Comparison of ENCODE assay signal across 8 cellular contexts in genomic region chr3:49689046-49689886, GRCh38. TPM values are rescaled to one million over a fixed set of nuclear protein-coding genes. Genes with fewer than 3 reads are reported as not detected.
A peak's percentile ranks its signal among the peaks of the same experiment; 100 is the strongest.
DNase-seq lines count a peak whose midpoint lies in the region; ATAC-seq and TF ChIP-seq lines count a peak whose summit lies in the region.

MST1 (minus strand) TSS chr3:49689474; CDS start chr3:49688691, 783 bp downstream.
RNF123 (plus strand) TSS chr3:49689557; CDS start chr3:49691166, 1,609 bp downstream.

- peaks cover 2 to 3% of the 10 kb centered on the region in 2 donors for H3K27me3 Mint-ChIP-seq in CD4-positive, alpha-beta memory T cell

- peak within 1 kb of the TSS; percentile 91 to 98 for H3K4me3 ChIP-seq in CD4-positive, alpha-beta memory T cell (ENCODE audit: low read length in 2 of 2)
- H3K4me3 ChIP-seq in LNCaP clone FGC (ENCODE audit: low read depth, low read length) (peak within 1 kb of the TSS; percentile 92), neuron (ENCODE audit: low read length) (peak within 1 kb of the TSS; percentile 79)

- H3K36me3 Mint-ChIP-seq in CD4-positive, alpha-beta memory T cell: peaks cover 0 to 11% of the 10 kb centered on the region in 2 donors

- peak; percentile 52 for ATAC-seq in GM21576 (IDR thresholded peaks at IDR 0.05; ENCODE audit: unreplicated experiment)

- peak within 1 kb of the TSS; percentile 90 to 99 (median 96) for H3K4me3 Mint-ChIP-seq in CD4-positive, alpha-beta memory T cell

- POLR2A ChIA-PET in CD4-positive, alpha-beta memory T cell (lab: Charles Lee; ENCODE audit: partially characterized antibody): interaction anchor here (1.0 to 1.8 kb wide), 5 partner anchors 10 to 149 kb away, joined by 3 to 5 read pairs (median 4); no protein-coding TSS in a partner anchor

- intact Hi-C loops in CD4-positive, alpha-beta memory T cell (cut with micrococcal nuclease): loop anchor here (1.0 to 2.0 kb wide), 2 partner anchors 15 to 30 kb away; partner anchors contain the start of genes AMIGO3 and APEH

- H3K9me3 ChIP-seq in CD4-positive, alpha-beta memory T cell (ENCODE audit: control insufficient read depth in 1 of 2, low read length in 2 of 2): no peaks in the 10 kb centered on the region
- H3K9me3 ChIP-seq in neuron (ENCODE audit: low read length): no peaks in the 10 kb centered on the region

- H3K27ac ChIP-seq in CD4-positive, alpha-beta memory T cell (ENCODE audit: low read depth, low read length): peak within 1 kb of the TSS; percentile 72
- H3K27ac ChIP-seq in substantia nigra (ENCODE audit: low read depth, low read length, poor library complexity, severe bottlenecking): peak within 1 kb of the TSS; percentile 83

- CTCF ChIA-PET in CD4-positive, alpha-beta memory T cell (lab: Charles Lee; ENCODE audit: partially characterized antibody): no interaction called here

- H3K4me1 Mint-ChIP-seq in CD4-positive, alpha-beta memory T cell: peaks cover 16 to 52% (median 35%) of the 10 kb centered on the region in 4 donors

- no peaks in the 10 kb centered on the region for H3K36me3 ChIP-seq in CD4-positive, alpha-beta memory T cell (ENCODE audit: insufficient read depth, low read length)
- peaks cover 2% of the 10 kb centered on the region for H3K36me3 ChIP-seq in neuron (ENCODE audit: insufficient read depth, low read length)

- H3K27me3 ChIP-seq in CD4-positive, alpha-beta memory T cell (ENCODE audit: insufficient read depth, low read length): no peaks in the 10 kb centered on the region
- H3K27me3 ChIP-seq in neuron (ENCODE audit: insufficient read depth, low read length): no peaks in the 10 kb centered on the region

- DNase-seq in CD4-positive, alpha-beta memory T cell: peak; percentile 90 to 95 (median 92)
- DNase-seq in LNCaP clone FGC (ENCODE audit: low read depth): peak; percentile 61
- peak; percentile 94 to 95 for DNase-seq in activated T-cell treated with anti-CD3 and anti-CD28 coated beads, Interleukin-2, amount 50 U/mL, for 48 hours
- peak; percentile 75 for DNase-seq in fibroblast of the conjunctiva (ENCODE audit: low read depth)
- DNase-seq in substantia nigra (lab: John Stamatoyannopoulos, UW): no peak
- DNase-seq in midbrain (lab: John Stamatoyannopoulos, UW): no peak

- H2AFZ ChIP-seq in neuron (ENCODE audit: low read depth, low read length): peak within 1 kb of the TSS; percentile 46

- no peaks in the 10 kb centered on the region for H3K9me3 Mint-ChIP-seq in CD4-positive, alpha-beta memory T cell

- peaks cover 27% of the 10 kb centered on the region for H3K4me1 ChIP-seq in CD4-positive, alpha-beta memory T cell (ENCODE audit: insufficient read depth, low read length)
- peaks cover 13% of the 10 kb centered on the region for H3K4me1 ChIP-seq in neuron (ENCODE audit: insufficient read depth, low read length)

- peak within 1 kb of the TSS; percentile 93 to 98 (median 97) for H3K27ac Mint-ChIP-seq in CD4-positive, alpha-beta memory T cell

- peak; percentile 25; the same call in 1 of the 2 replicates for TF ChIP-seq CTCF in LNCaP clone FGC (IDR thresholded peaks at IDR 0.05; ENCODE audit: control insufficient read depth, extremely low read depth, insufficient read depth)

RNA-seq across cellular contexts. Expression of gene MST1, which starts in this region (rescaled TPM):
- 10 to 100 TPM in 1 of 2 experiments, 1 to 10 TPM in 1; 6.3 to 10.2 TPM for total RNA-seq in CD4-positive, alpha-beta memory T cell
- polyA plus RNA-seq in CD4-positive, alpha-beta memory T cell: under 1 TPM in 1 of 2 donors, not detected in 1; 0.94 TPM

RNA-seq across cellular contexts. Expression of gene RNF123, which starts in this region (rescaled TPM):
- 10 to 100 TPM; 69.7 to 74.7 TPM for total RNA-seq in CD4-positive, alpha-beta memory T cell
- 10 to 100 TPM in 1 of 2 donors, 1 to 10 TPM in 1; 3.1 to 25.0 TPM for polyA plus RNA-seq in CD4-positive, alpha-beta memory T cell

Comparison
In these comparisons a context has a peak if more than half of its experiments do, and no peak if none do; other contexts are left out.
1. DNase-seq: peak in CD4-positive, alpha-beta memory T cell (5 of 5), LNCaP clone FGC (single experiment), activated T-cell treated with anti-CD3 and anti-CD28 coated beads, Interleukin-2, amount 50 U/mL, for 48 hours (2 of 2) and fibroblast of the conjunctiva (single experiment); none in substantia nigra (0 of 49) and midbrain (single experiment).
2. Peak in every context shown above with its lines, with median percentiles within 50 percentile points of each other: H3K4me3 ChIP-seq.